Comparison of ENCODE assay signal across 17 cellular contexts in genomic region chr3:66312039-66312438, GRCh38.
DNase-seq lines count a peak whose midpoint lies in the region; ATAC-seq and TF ChIP-seq lines count a peak whose summit lies in the region.
"Had no signal": no experiment of that assay in that cellular context is flagged by ENCODE, and none has a peak within 500 bp of the region (broad histone marks: within the 10 kb centered on the region; RNA-seq: fewer than 3 reads in every experiment).

No MANE protein-coding gene starts in this region.

- H3K9me3 Mint-ChIP-seq in central memory CD8-positive, alpha-beta T cell, result peaks cover 31% of the 10 kb centered on the region

- peaks cover 4% of the 10 kb centered on the region for H3K36me3 Mint-ChIP-seq in central memory CD8-positive, alpha-beta T cell (ENCODE audit: insufficient read depth)

- no peaks in the 10 kb centered on the region for H3K36me3 ChIP-seq in KMS-11 (ENCODE audit: insufficient read depth)

- no peak overlapping the region for H2AFZ ChIP-seq in KMS-11 (ENCODE audit: low read depth)

- no peak overlapping the region for H3K4me3 ChIP-seq in KMS-11 (IDR thresholded peaks at IDR 0.05; ENCODE audit: insufficient read depth, low read depth, low read length)

- no peaks in the 10 kb centered on the region for H3K27me3 Mint-ChIP-seq in central memory CD8-positive, alpha-beta T cell

- H3K27me3 ChIP-seq in KMS-11 (ENCODE audit: insufficient read depth, low read depth), result no peaks in the 10 kb centered on the region

- H3K27ac ChIP-seq in KMS-11, result peak overlapping the region; percentile 64

- H3K27ac Mint-ChIP-seq in central memory CD8-positive, alpha-beta T cell (ENCODE audit: low read depth), result no peak overlapping the region

- H3K4me1 ChIP-seq in KMS-11 (ENCODE audit: low read depth, poor library complexity, severe bottlenecking), result peaks cover 21% of the 10 kb centered on the region

- no peak for TF ChIP-seq CTCF in KMS-11 (conservative IDR thresholded peaks at IDR 0.05; ENCODE audit: low read depth, low read length)

- peak; percentile 97 for ATAC-seq in central memory CD8-positive, alpha-beta T cell (replicated peaks; ENCODE audit: extremely low read depth, poor library complexity, severe bottlenecking)
- no peak for ATAC-seq in GM21619 (IDR thresholded peaks at IDR 0.05; ENCODE audit: unreplicated experiment)
- ATAC-seq: Panc1 had no signal

- H3K4me3 Mint-ChIP-seq in central memory CD8-positive, alpha-beta T cell, result no peak overlapping the region

- peak overlapping the region; percentile 68; the same call in 1 of the 2 replicates for H3K4me2 ChIP-seq in KMS-11

- no peaks in the 10 kb centered on the region for H4K20me1 ChIP-seq in KMS-11 (ENCODE audit: insufficient read depth)

- no peaks in the 10 kb centered on the region for H3K79me2 ChIP-seq in KMS-11 (ENCODE audit: insufficient read depth, low read depth)

- peaks cover 41% of the 10 kb centered on the region for H3K4me1 Mint-ChIP-seq in central memory CD8-positive, alpha-beta T cell

- H3K9ac ChIP-seq in KMS-11, result peak overlapping the region; percentile 25; the same call in 1 of the 2 replicates

- peak; percentile 23 for DNase-seq in activated effector memory CD4-positive, alpha-beta T cell treated with Interleukin-2 at 50 U/mL for 16 hours
- no peak for DNase-seq in activated effector memory CD4-positive, alpha-beta T cell treated with anti-CD3 and anti-CD28 coated beads, Interleukin-2, amount 50 U/mL, for 16 hours
- DNase-seq in central memory CD8-positive, alpha-beta T cell (ENCODE audit: low spot score in 2 of 2), result peak; percentile 29 to 71
- peak; percentile 5 to 18 for DNase-seq in stimulated activated CD8-positive, alpha-beta memory T cell treated with anti-CD3 and anti-CD28 coated beads, Interleukin-15, amount 100 ng/mL, for 4 hours (ENCODE audit: low read depth in 2 of 2)
- DNase-seq in SKM-1 treated with dmso at 0.1 percent for 144 hours (lab: John Stamatoyannopoulos, UW; ENCODE audit: unreplicated experiment), result no peak
- DNase-seq in stimulated activated CD4-positive, alpha-beta T cell treated with anti-CD3 and anti-CD28 coated beads, Interleukin-2, amount 100 ng/mL, for 24 hours, result no peak
- DNase-seq: EL, Karpas-422, MM.1S, NCI-H1105, NCI-H187 treated with DMSO at 0.1 percent for 48 hours, NCI-H446 treated with DMSO at 0.1 percent for 48 hours, NCI-H82, Right ventricle myocardium superior had no signal

Comparison
In these comparisons a context has a peak if more than half of its experiments do, and no peak if none do; other contexts are left out.
1. DNase-seq: peak in activated effector memory CD4-positive, alpha-beta T cell treated with Interleukin-2 at 50 U/mL for 16 hours (single experiment), central memory CD8-positive, alpha-beta T cell (2 of 2) and stimulated activated CD8-positive, alpha-beta memory T cell treated with anti-CD3 and anti-CD28 coated beads, Interleukin-15, amount 100 ng/mL, for 4 hours (2 of 2); none in activated effector memory CD4-positive, alpha-beta T cell treated with anti-CD3 and anti-CD28 coated beads, Interleukin-2, amount 50 U/mL, for 16 hours (single experiment), SKM-1 treated with dmso at 0.1 percent for 144 hours (single experiment) and stimulated activated CD4-positive, alpha-beta T cell treated with anti-CD3 and anti-CD28 coated beads, Interleukin-2, amount 100 ng/mL, for 24 hours (0 of 2).